Comparison of ENCODE assay signal across 8 cellular contexts in the genomic region with DNA sequence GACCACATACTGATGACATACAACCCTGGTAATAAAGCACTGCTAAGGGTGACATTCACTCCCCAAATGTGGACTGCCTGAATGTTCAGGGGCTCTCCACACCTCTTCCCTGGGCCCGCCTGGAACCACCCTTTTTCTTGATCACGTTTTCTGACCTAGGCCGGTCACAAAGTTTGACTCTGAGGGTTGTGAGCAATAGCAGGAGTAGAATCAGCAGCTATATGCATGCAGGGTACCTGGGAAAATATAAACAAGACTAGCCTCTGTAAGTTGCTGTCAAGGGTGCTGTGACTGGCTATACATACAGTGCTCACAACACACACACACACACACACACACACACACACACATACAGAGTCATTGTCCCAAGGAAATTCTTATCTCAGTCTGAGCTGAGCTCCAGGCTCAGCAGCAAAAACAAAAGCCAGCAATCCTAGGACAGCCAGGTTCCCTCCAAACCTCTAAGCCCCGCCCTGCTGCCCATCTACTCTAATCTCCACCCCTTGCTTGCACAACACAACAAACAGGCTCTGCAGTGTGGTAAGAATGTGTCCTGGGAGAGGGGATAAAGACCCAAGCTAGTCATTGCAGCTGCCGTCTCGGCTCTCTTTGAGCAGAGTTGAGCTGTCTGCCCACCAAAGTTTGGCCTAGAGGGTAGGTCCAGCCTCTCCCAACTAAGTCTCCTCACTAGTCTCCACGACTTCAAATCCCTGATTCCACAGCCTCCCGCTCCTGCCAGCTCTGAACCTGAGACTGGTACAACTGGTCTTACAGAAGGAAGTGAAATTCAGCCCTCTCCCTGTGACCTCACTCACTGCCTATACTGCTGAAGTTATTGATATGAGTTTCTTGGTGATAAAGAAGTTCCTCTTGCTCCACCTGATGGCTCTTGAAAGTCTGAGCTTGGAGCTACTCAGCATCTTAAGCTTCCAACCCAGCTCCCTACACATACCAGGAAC. TPM values are rescaled to one million over a fixed set of nuclear protein-coding genes. Genes with fewer than 3 reads are reported as not detected.
DNase-seq lines count a peak whose midpoint lies in the region; ATAC-seq and TF ChIP-seq lines count a peak whose summit lies in the region.

No MANE protein-coding gene starts in this region.

- H3K36me3 ChIP-seq in neutrophil (no peaks in the 10 kb centered on the region), MG63 (no peaks in the 10 kb centered on the region)

- DNase-seq in COLO668 (lab: John Stamatoyannopoulos, UW; ENCODE audit: unreplicated experiment) (peak; percentile 69), SKM-1 (lab: John Stamatoyannopoulos, UW; ENCODE audit: unreplicated experiment) (peak; percentile 84), MG63 (no peak)
- DNase-seq in stimulated activated CD4-positive, alpha-beta T cell treated with anti-CD3 and anti-CD28 coated beads, Interleukin-4, amount 100 ng/mL, for 4 hours: no peak

- TF ChIP-seq CTCF in neutrophil (IDR thresholded peaks at IDR 0.05): no peak

- H3K4me1 ChIP-seq in neutrophil (ENCODE audit: control insufficient read depth in 1 of 2, insufficient read depth in 1 of 2, low read depth in 1 of 2, low read length in 1 of 2): peaks cover 50 to 51% of the 10 kb centered on the region in 2 experiments

- H3K9me3 ChIP-seq in neutrophil: no peaks in the 10 kb centered on the region
- no peaks in the 10 kb centered on the region for H3K9me3 ChIP-seq in MG63

- H3K27me3 ChIP-seq in neutrophil (no peaks in the 10 kb centered on the region), MG63 (no peaks in the 10 kb centered on the region)

- peak; percentile 19 for ATAC-seq in GM19023 (IDR thresholded peaks at IDR 0.05; ENCODE audit: unreplicated experiment)
- ATAC-seq in HG03565 (IDR thresholded peaks at IDR 0.05; ENCODE audit: unreplicated experiment): peak; percentile 35
- peak; percentile 51 for ATAC-seq in esophagus mucosa

- H3K4me3 ChIP-seq in neutrophil (ENCODE audit: low read depth in 1 of 2, low read length in 1 of 2) (peak overlapping the region; percentile 20 to 88), MG63 (no peak overlapping the region)

- H3K27ac ChIP-seq in neutrophil: peak overlapping the region; percentile 75

RNA-seq across cellular contexts. Expression of a gene that starts 2.2 kb away (rescaled TPM):
- total RNA-seq in esophagus mucosa: 1.5 TPM
- 0.20 TPM in 1 of 2 replicates, not detected in the other for total RNA-seq in MG63 (2014; rRNA removed; shearing (Covaris generic); ENCODE audit: low replicate concordance)

RNA-seq across cellular contexts. Expression of a gene that starts 54.4 kb away (rescaled TPM):
- 15.3 TPM for total RNA-seq in esophagus mucosa
- total RNA-seq in MG63 (2014; rRNA removed; shearing (Covaris generic); ENCODE audit: low replicate concordance): 49.2 and 55.0 TPM in 2 replicates

Comparison
In these comparisons a context has a peak if more than half of its experiments do, and no peak if none do; other contexts are left out.
1. DNase-seq: peak in COLO668 (single experiment) and SKM-1 (single experiment); none in MG63 (single experiment) and stimulated activated CD4-positive, alpha-beta T cell treated with anti-CD3 and anti-CD28 coated beads, Interleukin-4, amount 100 ng/mL, for 4 hours (0 of 2).
2. Peak in every context shown above with its lines, with median percentiles within 50 percentile points of each other: ATAC-seq.